9 cellular contexts compared by ENCODE assay signal in genomic region chr2:131530626-131531344, GRCh38. TPM values are rescaled to one million over a fixed set of nuclear protein-coding genes. Genes with fewer than 3 reads are reported as not detected.
A peak's percentile ranks its signal among the peaks of the same experiment; 100 is the strongest.
DNase-seq lines count a peak whose midpoint lies in the region; ATAC-seq and TF ChIP-seq lines count a peak whose summit lies in the region.
"Not testable (repeated sequence)": the region's sequence is repeated elsewhere in the genome, so short reads cannot be mapped to it uniquely, and the experiment has no call there.
"Had no signal": no experiment of that assay in that cellular context is flagged by ENCODE, and none has a peak within 500 bp of the region (broad histone marks: within the 10 kb centered on the region; RNA-seq: fewer than 3 reads in every experiment).

No MANE protein-coding gene starts in this region.

- H2BK15ac ChIP-seq in H9 (ENCODE audit: low read depth, low read length) = not testable (repeated sequence)

- not testable (repeated sequence) for H3K4me3 Mint-ChIP-seq in H9

- not testable (repeated sequence) for H3K14ac ChIP-seq in H9 (ENCODE audit: insufficient read depth, low read length)

- H2BK12ac ChIP-seq in H9 (ENCODE audit: insufficient read length, low read depth, low read length) = not testable (repeated sequence)

- H3K79me1 ChIP-seq in H9 (ENCODE audit: insufficient read depth, low read depth, low read length, poor library complexity, severe bottlenecking) = not testable (repeated sequence)

- not testable (repeated sequence) for H2BK5ac ChIP-seq in H9 (ENCODE audit: insufficient read length, low read length)

- intact Hi-C loops in Panc1 (cut with micrococcal nuclease; ENCODE audit: unreplicated experiment); sigmoid colon (cut with DNase I): not testable (repeated sequence)

- TF ChIP-seq CTCF in GM12864 (IDR thresholded peaks at IDR 0.05; ENCODE audit: low read depth, low read length, missing control alignments) (peak; percentile 17), H9 (conservative IDR thresholded peaks at IDR 0.05) (peak; percentile 43; the same call in 2 of the 3 replicates), Panc1 (IDR thresholded peaks at IDR 0.05) (peak; percentile 59)
- not testable (repeated sequence) for TF ChIP-seq CTCF in sigmoid colon (IDR thresholded peaks at IDR 0.05)

- not testable (repeated sequence) for H3K36me3 ChIP-seq in Panc1 (ENCODE audit: control insufficient read depth, insufficient read depth, low read length); sigmoid colon

- H3K9ac ChIP-seq in H9 (ENCODE audit: extremely low read depth, insufficient read length, low read length) = not testable (repeated sequence)

- POLR2A ChIA-PET in Panc1 (lab: Charles Lee) = not testable (repeated sequence)

- not testable (repeated sequence) for DNase-seq in GM12864 (ENCODE audit: low read depth); H9; Panc1 (ENCODE audit: low read depth, low spot score)
- DNase-seq in activated CD8-positive, alpha-beta memory T cell treated with anti-CD3 and anti-CD28 coated beads, Interleukin-2, amount 50 U/mL, for 48 hours = peak; percentile 52
- peak; percentile 43 for DNase-seq in ecto neural progenitor cell (ENCODE audit: low spot score)
- peak; percentile 23 for DNase-seq in left lobe of liver (ENCODE audit: low spot score)
- DNase-seq in sigmoid colon = peak; percentile 40

- not testable (repeated sequence) for H3K4ac ChIP-seq in H9 (ENCODE audit: low read depth, low read length)

- H3K23me2 ChIP-seq in H9 (ENCODE audit: insufficient read length, low read depth, low read length, poor library complexity, severe bottlenecking) = not testable (repeated sequence)

- peak overlapping the region; percentile 2 for H3K4me3 ChIP-seq in GM12864 (ENCODE audit: low read depth, low read length)
- H3K4me3 ChIP-seq in Panc1 (ENCODE audit: low read depth in 2 of 2, low read length in 2 of 2); sigmoid colon: not testable (repeated sequence)

- not testable (repeated sequence) for H3K23ac ChIP-seq in H9 (ENCODE audit: insufficient read length, low read depth, low read length)

- not testable (repeated sequence) for H3K56ac ChIP-seq in H9 (ENCODE audit: insufficient read length, low read depth, low read length)

- H3K27ac ChIP-seq in H9 (ENCODE audit: insufficient read length, low read depth, low read length); Panc1 (ENCODE audit: low read length); sigmoid colon: not testable (repeated sequence)

- not testable (repeated sequence) for H3K36me3 Mint-ChIP-seq in H9 (ENCODE audit: insufficient read depth in 1 of 3, low read depth in 3 of 3)

- BruUV-seq in Panc1 (replicated peaks; lab: Mats Ljungman, UMichigan) = not testable (repeated sequence)

- not testable (repeated sequence) for H2BK120ac ChIP-seq in H9 (ENCODE audit: low read depth, low read length, poor library complexity, severe bottlenecking)

- not testable (repeated sequence) for H3K27me3 Mint-ChIP-seq in H9 (ENCODE audit: low read depth)

- not testable (repeated sequence) for H2BK20ac ChIP-seq in H9 (ENCODE audit: low read depth, low read length, poor library complexity, severe bottlenecking)

- H3K4me2 ChIP-seq in H9 (ENCODE audit: insufficient read depth, insufficient read length, low read length) = not testable (repeated sequence)

- WGBS in H9 (ENCODE audit: extremely low coverage, insufficient read length, low lambda C conversion rate) = no CpG with 5 or more reads among the region's 22 CpGs
- WGBS in sigmoid colon, 2 donors = 83% methylated on average over 20 to 21 of the region's 22 CpGs

- not testable (repeated sequence) for H3K4me1 Mint-ChIP-seq in H9

- H2AK5ac ChIP-seq in H9 (ENCODE audit: insufficient read length, low read length) = not testable (repeated sequence)

- not testable (repeated sequence) for TF ChIP-seq EP300 in sigmoid colon (IDR thresholded peaks at IDR 0.05)

- not testable (repeated sequence) for ATAC-seq in Panc1, left lobe of liver

- not testable (repeated sequence) for H3K9me3 ChIP-seq in H9 (ENCODE audit: control insufficient read depth, low read depth, low read length); Panc1 (ENCODE audit: control insufficient read depth, insufficient read depth, low read depth, low read length); sigmoid colon

- not testable (repeated sequence) for H4K20me1 ChIP-seq in H9 (ENCODE audit: control insufficient read depth, insufficient read depth, insufficient read length)

- not testable (repeated sequence) for H3K27me3 ChIP-seq in H9 (ENCODE audit: insufficient read depth, low read length); Panc1 (ENCODE audit: control insufficient read depth, insufficient read depth, low read length); sigmoid colon

- H3K9me3 Mint-ChIP-seq in H9 = not testable (repeated sequence)

- not testable (repeated sequence) for H3K4me1 ChIP-seq in H9 (ENCODE audit: insufficient read depth, low read length); Panc1 (ENCODE audit: control insufficient read depth, insufficient read depth, low read length)
- peaks cover 0 to 13% (median 4%) of the 10 kb centered on the region in 4 donors for H3K4me1 ChIP-seq in sigmoid colon

- not testable (repeated sequence) for H4K5ac ChIP-seq in H9 (ENCODE audit: insufficient read length, low read depth, low read length)

- H3K18ac ChIP-seq in H9 (ENCODE audit: insufficient read length, low read depth, low read length) = not testable (repeated sequence)

- not testable (repeated sequence) for H2AFZ ChIP-seq in H9 (ENCODE audit: low read length)

- not testable (repeated sequence) for H3K79me2 ChIP-seq in H9 (ENCODE audit: insufficient read depth, low read length)

- not testable (repeated sequence) for H3T11ph ChIP-seq in H9 (ENCODE audit: low read length)

- not testable (repeated sequence) for H3K27ac Mint-ChIP-seq in H9

- not testable (repeated sequence) for TF ChIP-seq POLR2A in sigmoid colon (IDR thresholded peaks at IDR 0.05)

- not testable (repeated sequence) for H4K8ac ChIP-seq in H9 (replicated peaks; ENCODE audit: insufficient read length, low read depth, low read length)

- not testable (repeated sequence) for H4K91ac ChIP-seq in H9 (ENCODE audit: insufficient read length, low read depth, low read length)

- CTCF ChIA-PET in Panc1 (lab: Charles Lee) = not testable (repeated sequence)

- in situ Hi-C loops in Panc1 (cut with HindIII; ENCODE audit: low pct_unique_long_range_greater_than_20kb, low sequenced_read_pairs) = not testable (repeated sequence)

RNA-seq across cellular contexts. Expression of gene CCDC74A, which starts 3.1 kb away (rescaled TPM):
- total RNA-seq in H9 (2021) (10.0 and 10.8 TPM in 2 replicates), Panc1 (2021; ENCODE audit: unreplicated experiment) (29.9 TPM), left lobe of liver (0.30 TPM), sigmoid colon (10 to 100 TPM in 2 of 4 donors, 1 to 10 TPM in 2; 8.2 to 24.4 (median 14.9) TPM)
- polyA plus RNA-seq in Panc1 (2012; ENCODE audit: insufficient read length) = 31.6 TPM
- 1 to 10 TPM; 1.2 to 4.8 (median 3.0) TPM for polyA plus RNA-seq in sigmoid colon

RNA-seq across cellular contexts. Expression of gene MZT2A, which starts 38.6 kb away (rescaled TPM):
- total RNA-seq in H9 (2021) (127 and 144 TPM in 2 replicates), Panc1 (2021; ENCODE audit: unreplicated experiment) (143 TPM), left lobe of liver (60.2 TPM), sigmoid colon (10 to 100 TPM; 72.1 to 93.3 (median 83.2) TPM)
- polyA plus RNA-seq in Panc1 (2012; ENCODE audit: insufficient read length) = 282 TPM
- polyA plus RNA-seq in sigmoid colon = 100 to 1,000 TPM in 1 of 3 donors, 10 to 100 TPM in 2; 69.7 to 166 (median 79.3) TPM

RNA-seq across cellular contexts. Expression of gene TUBA3D, which starts 54.9 kb away (rescaled TPM):
- total RNA-seq in H9 (2021) (0.18 TPM in 1 of 2 replicates, not detected in the other), Panc1 (2021; ENCODE audit: unreplicated experiment) (not detected), left lobe of liver (0.15 TPM), sigmoid colon (not detected)
- 0.40 TPM for polyA plus RNA-seq in Panc1 (2012; ENCODE audit: insufficient read length)
- polyA plus RNA-seq in sigmoid colon = under 1 TPM in 2 of 3 donors, not detected in 1; 0.54 to 0.60 TPM
- total RNA-seq: CD8-positive, alpha-beta memory T cell; GM12878 had no signal
